In the genomic region with DNA sequence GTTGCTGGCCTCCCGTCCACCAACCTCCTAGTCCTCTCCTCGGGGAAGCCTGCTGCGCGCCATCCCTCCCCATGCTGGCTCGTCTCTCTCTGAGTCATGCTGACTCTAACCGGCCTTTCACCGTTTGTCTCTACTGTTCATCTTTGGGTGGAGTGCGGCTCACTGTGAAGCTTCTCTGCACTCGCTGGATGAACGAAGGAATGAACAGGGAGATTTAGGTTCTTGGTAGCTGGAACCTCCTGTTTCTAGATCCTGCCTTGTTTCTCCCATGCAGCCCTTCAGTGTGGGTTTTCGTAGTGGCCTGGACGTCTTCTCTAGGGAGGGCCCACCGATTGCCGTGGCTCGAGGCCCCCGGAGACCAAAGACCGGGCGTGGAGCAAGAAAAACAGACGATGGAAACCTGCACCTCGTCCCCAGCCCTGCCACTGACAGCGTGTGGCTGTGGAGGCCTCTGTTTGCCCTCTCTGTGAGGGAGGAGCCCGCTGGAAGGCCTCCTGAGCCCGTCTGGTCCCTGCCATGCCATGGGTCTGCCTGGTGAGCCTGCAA, we compare ENCODE assay signal across 20 cellular contexts.
A peak's percentile ranks its signal among the peaks of the same experiment; 100 is the strongest.
DNase-seq lines count a peak whose midpoint lies in the region; ATAC-seq and TF ChIP-seq lines count a peak whose summit lies in the region.
"Had no signal": no experiment of that assay in that cellular context is flagged by ENCODE, and none has a peak within 500 bp of the region (broad histone marks: within the 10 kb centered on the region; RNA-seq: fewer than 3 reads in every experiment).

No MANE protein-coding gene starts in this region.

- no peaks in the 10 kb centered on the region; the same call in 1 of the 2 replicates for H3K27me3 ChIP-seq in H7 (ENCODE audit: control insufficient read depth, insufficient read depth, low read length)
- H3K27me3 ChIP-seq: Peyer's patch had no signal

- H3K27ac Mint-ChIP-seq in activated naive CD8-positive, alpha-beta T cell treated with anti-CD3 and anti-CD28 coated beads, Interleukin-2, amount 10 ng/mL, durations not matched to agents 7 days and 5 days: no peak overlapping the region
- no peak overlapping the region for H3K27ac Mint-ChIP-seq in activated naive CD8-positive, alpha-beta T cell treated with anti-CD3 and anti-CD28 coated beads, Interleukin-2, amount 50 U/mL, for 24 hours
- H3K27ac Mint-ChIP-seq in nephron progenitor cell: peak overlapping the region; percentile 86

- H3K4me3 ChIP-seq in H7 (ENCODE audit: insufficient read depth, low read depth, low read length): no peak overlapping the region
- H3K4me3 ChIP-seq: Peyer's patch had no signal

- peak; percentile 9 for DNase-seq in activated naive CD8-positive, alpha-beta T cell treated with anti-CD3 and anti-CD28 coated beads, Interleukin-2, amount 10 ng/mL, durations not matched to agents 7 days and 5 days
- no peak for DNase-seq in activated naive CD8-positive, alpha-beta T cell treated with anti-CD3 and anti-CD28 coated beads, Interleukin-2, amount 50 U/mL, for 24 hours
- DNase-seq in nephron progenitor cell: no peak
- peak; percentile 18 for DNase-seq in sciatic nerve (ENCODE audit: low spot score)
- DNase-seq in H7: no peak
- DNase-seq: 8988T, Calu3, DND-41, IMR-90, NCI-H1092, NCI-H1417 treated with DMSO at 0.1 percent for 48 hours, NCI-H1694 treated with DMSO at 0.1 percent for 48 hours, NCI-H2081, NCI-H2227 treated with DMSO at 0.1 percent for 48 hours, NCI-H526 treated with DMSO at 0.1 percent for 48 hours, Peyer's patch, SHP77 treated with DMSO at 0.1 percent for 48 hours had no signal

- intact Hi-C loops in sciatic nerve (cut with DNase I): no loop called here

- no peaks in the 10 kb centered on the region for H3K36me3 ChIP-seq in H7 (replicated peaks; ENCODE audit: control insufficient read depth, insufficient read depth, low read length)
- H3K36me3 ChIP-seq: Peyer's patch had no signal

- H3K4me3 Mint-ChIP-seq in activated naive CD8-positive, alpha-beta T cell treated with anti-CD3 and anti-CD28 coated beads, Interleukin-2, amount 10 ng/mL, durations not matched to agents 7 days and 5 days: no peak overlapping the region
- H3K4me3 Mint-ChIP-seq in activated naive CD8-positive, alpha-beta T cell treated with anti-CD3 and anti-CD28 coated beads, Interleukin-2, amount 50 U/mL, for 24 hours: no peak overlapping the region
- no peak overlapping the region for H3K4me3 Mint-ChIP-seq in nephron progenitor cell

- no peaks in the 10 kb centered on the region for H3K27me3 Mint-ChIP-seq in activated naive CD8-positive, alpha-beta T cell treated with anti-CD3 and anti-CD28 coated beads, Interleukin-2, amount 10 ng/mL, durations not matched to agents 7 days and 5 days
- H3K27me3 Mint-ChIP-seq in activated naive CD8-positive, alpha-beta T cell treated with anti-CD3 and anti-CD28 coated beads, Interleukin-2, amount 50 U/mL, for 24 hours: no peaks in the 10 kb centered on the region
- H3K27me3 Mint-ChIP-seq in nephron progenitor cell (ENCODE audit: low read depth, poor library complexity): peaks cover 16% of the 10 kb centered on the region

- no peak for TF ChIP-seq CTCF in nephron progenitor cell (IDR thresholded peaks at IDR 0.05)

- no peak for ATAC-seq in activated naive CD8-positive, alpha-beta T cell treated with anti-CD3 and anti-CD28 coated beads, Interleukin-2, amount 10 ng/mL, durations not matched to agents 7 days and 5 days (ENCODE audit: low read depth)
- ATAC-seq in activated naive CD8-positive, alpha-beta T cell treated with anti-CD3 and anti-CD28 coated beads, Interleukin-2, amount 50 U/mL, for 24 hours: no peak
- ATAC-seq in sciatic nerve: no peak
- ATAC-seq in HG02678 (IDR thresholded peaks at IDR 0.05; ENCODE audit: unreplicated experiment): no peak
- ATAC-seq in GM18520 (IDR thresholded peaks at IDR 0.05; ENCODE audit: unreplicated experiment): no peak
- ATAC-seq in HG03565 (IDR thresholded peaks at IDR 0.05; ENCODE audit: unreplicated experiment): no peak

- POLR2A ChIA-PET in activated naive CD8-positive, alpha-beta T cell treated with anti-CD3 and anti-CD28 coated beads, Interleukin-2, amount 10 ng/mL, durations not matched to agents 7 days and 5 days (lab: Charles Lee): no interaction called here

- no peaks in the 10 kb centered on the region for H3K9me3 Mint-ChIP-seq in activated naive CD8-positive, alpha-beta T cell treated with anti-CD3 and anti-CD28 coated beads, Interleukin-2, amount 10 ng/mL, durations not matched to agents 7 days and 5 days
- H3K9me3 Mint-ChIP-seq in activated naive CD8-positive, alpha-beta T cell treated with anti-CD3 and anti-CD28 coated beads, Interleukin-2, amount 50 U/mL, for 24 hours: no peaks in the 10 kb centered on the region
- H3K9me3 Mint-ChIP-seq in nephron progenitor cell: no peaks in the 10 kb centered on the region

- no peaks in the 10 kb centered on the region for H3K4me1 Mint-ChIP-seq in activated naive CD8-positive, alpha-beta T cell treated with anti-CD3 and anti-CD28 coated beads, Interleukin-2, amount 10 ng/mL, durations not matched to agents 7 days and 5 days
- H3K4me1 Mint-ChIP-seq in activated naive CD8-positive, alpha-beta T cell treated with anti-CD3 and anti-CD28 coated beads, Interleukin-2, amount 50 U/mL, for 24 hours: no peaks in the 10 kb centered on the region
- peaks cover 22% of the 10 kb centered on the region for H3K4me1 Mint-ChIP-seq in nephron progenitor cell

- no peaks in the 10 kb centered on the region for H3K36me3 Mint-ChIP-seq in activated naive CD8-positive, alpha-beta T cell treated with anti-CD3 and anti-CD28 coated beads, Interleukin-2, amount 10 ng/mL, durations not matched to agents 7 days and 5 days
- H3K36me3 Mint-ChIP-seq in activated naive CD8-positive, alpha-beta T cell treated with anti-CD3 and anti-CD28 coated beads, Interleukin-2, amount 50 U/mL, for 24 hours (ENCODE audit: low read depth): no peaks in the 10 kb centered on the region
- H3K36me3 Mint-ChIP-seq in nephron progenitor cell (ENCODE audit: low read depth): no peaks in the 10 kb centered on the region

Comparison
In these comparisons a context has a peak if more than half of its experiments do, and no peak if none do; other contexts are left out.
1. DNase-seq: peak in activated naive CD8-positive, alpha-beta T cell treated with anti-CD3 and anti-CD28 coated beads, Interleukin-2, amount 10 ng/mL, durations not matched to agents 7 days and 5 days (single experiment) and sciatic nerve (single experiment); none in activated naive CD8-positive, alpha-beta T cell treated with anti-CD3 and anti-CD28 coated beads, Interleukin-2, amount 50 U/mL, for 24 hours (single experiment), nephron progenitor cell (single experiment) and H7 (single experiment).